14 cellular contexts compared by ENCODE assay signal in genomic region chr6:9523462-9523861, GRCh38.
DNase-seq lines count a peak whose midpoint lies in the region; ATAC-seq and TF ChIP-seq lines count a peak whose summit lies in the region.
"Had no signal": no experiment of that assay in that cellular context is flagged by ENCODE, and none has a peak within 500 bp of the region (broad histone marks: within the 10 kb centered on the region; RNA-seq: fewer than 3 reads in every experiment).

No MANE protein-coding gene starts in this region.

- TF ChIP-seq CTCF in epithelial cell of proximal tubule (conservative IDR thresholded peaks at IDR 0.05; ENCODE audit: low read depth, low read length) (no peak), heart right ventricle (IDR thresholded peaks at IDR 0.05) (no peak), left lung (IDR thresholded peaks at IDR 0.05) (no peak)

- no peak overlapping the region for H4K91ac ChIP-seq in trophoblast cell (ENCODE audit: low read depth, low read length)

- no peak overlapping the region for H3K9ac ChIP-seq in trophoblast cell (ENCODE audit: low read length)

- no peak overlapping the region for H2AK5ac ChIP-seq in trophoblast cell (ENCODE audit: low read length)

- no peak overlapping the region for H2BK5ac ChIP-seq in trophoblast cell (ENCODE audit: low read depth, low read length, poor library complexity)

- H3K36me3 ChIP-seq in trophoblast cell (ENCODE audit: control insufficient read depth in 1 of 2, insufficient read depth in 2 of 2, low read length in 2 of 2) (no peaks in the 10 kb centered on the region), heart right ventricle (no peaks in the 10 kb centered on the region), left lung (no peaks in the 10 kb centered on the region)
- H3K36me3 ChIP-seq: gastroesophageal sphincter had no signal

- H3K9me3 ChIP-seq in trophoblast cell (ENCODE audit: insufficient read depth, low read depth, low read length) (no peaks in the 10 kb centered on the region), heart right ventricle (no peaks in the 10 kb centered on the region), left lung (no peaks in the 10 kb centered on the region)
- H3K9me3 ChIP-seq: gastroesophageal sphincter, psoas muscle, testis had no signal

- ATAC-seq in GM18519 (IDR thresholded peaks at IDR 0.05; ENCODE audit: low FRiP score, unreplicated experiment) (no peak), heart right ventricle (no peak), left lung (no peak)
- ATAC-seq: gastroesophageal sphincter, psoas muscle had no signal

- H3K18ac ChIP-seq in trophoblast cell (ENCODE audit: low read length) = no peak overlapping the region

- no peak overlapping the region for H2BK120ac ChIP-seq in trophoblast cell (ENCODE audit: insufficient read depth, low read length, poor library complexity)

- H3K4me2 ChIP-seq in trophoblast cell (ENCODE audit: low read length) = no peak overlapping the region

- H3K23ac ChIP-seq in trophoblast cell (ENCODE audit: low read length) = no peak overlapping the region

- peak; percentile 92 for DNase-seq in EL
- DNase-seq in RPMI7951 (ENCODE audit: low read depth) = peak; percentile 79
- DNase-seq in epithelial cell of proximal tubule (ENCODE audit: low read depth) = peak; percentile 85
- peak; percentile 57 to 80 for DNase-seq in trophoblast cell
- no peak for DNase-seq in heart right ventricle
- DNase-seq in left lung = no peak
- no peak for DNase-seq in SIG-M5 treated with dmso at 0.1 percent for 504 hours (lab: John Stamatoyannopoulos, UW; ENCODE audit: unreplicated experiment)
- DNase-seq: Calu3; NCI-H1417; NK-92 treated with Interleukin-12 subunit alpha and Interleukin-12 subunit beta, amount 100 ng/mL, for 24 hours; psoas muscle; testis had no signal

- no peaks in the 10 kb centered on the region for H3K79me2 ChIP-seq in trophoblast cell (ENCODE audit: control insufficient read depth, insufficient read depth, low read length, poor library complexity)

- H3K4me3 ChIP-seq in epithelial cell of proximal tubule (ENCODE audit: low read depth, low read length) (no peak overlapping the region), trophoblast cell (ENCODE audit: low read depth, low read length) (no peak overlapping the region), heart right ventricle (no peak overlapping the region), left lung (no peak overlapping the region)
- H3K4me3 ChIP-seq: gastroesophageal sphincter, psoas muscle, testis had no signal

- H3K4me1 ChIP-seq in trophoblast cell (ENCODE audit: control insufficient read depth in 1 of 2, insufficient read depth in 2 of 2, low read length in 2 of 2) (peaks cover 5 to 10% of the 10 kb centered on the region in 2 experiments), heart right ventricle (no peaks in the 10 kb centered on the region), left lung (no peaks in the 10 kb centered on the region)
- H3K4me1 ChIP-seq: gastroesophageal sphincter, psoas muscle, testis had no signal

- no peak overlapping the region for H4K8ac ChIP-seq in trophoblast cell (ENCODE audit: low read depth, low read length)

- H3K27ac ChIP-seq in trophoblast cell (ENCODE audit: low read depth, low read length) (peak overlapping the region; percentile 17), heart right ventricle (no peak overlapping the region), left lung (no peak overlapping the region)
- H3K27ac ChIP-seq: gastroesophageal sphincter, psoas muscle, testis had no signal

- no peaks in the 10 kb centered on the region for H3K27me3 ChIP-seq in trophoblast cell (ENCODE audit: insufficient read depth, low read length)
- no peaks in the 10 kb centered on the region for H3K27me3 ChIP-seq in heart right ventricle
- H3K27me3 ChIP-seq in left lung = no peaks in the 10 kb centered on the region
- H3K27me3 ChIP-seq: gastroesophageal sphincter, testis had no signal

- H4K12ac ChIP-seq in trophoblast cell (ENCODE audit: low read depth, low read length) = no peak overlapping the region

- H2AFZ ChIP-seq in trophoblast cell (ENCODE audit: insufficient read depth, low read length, poor library complexity) = no peak overlapping the region

- H3K4ac ChIP-seq in trophoblast cell (ENCODE audit: low read depth, low read length) = no peak overlapping the region

- no peak overlapping the region for H3K14ac ChIP-seq in trophoblast cell (ENCODE audit: low read length)

- peaks cover 10% of the 10 kb centered on the region for H3K79me1 ChIP-seq in trophoblast cell (ENCODE audit: low read length)

- no peak overlapping the region for H2BK12ac ChIP-seq in trophoblast cell (ENCODE audit: low read length)

- intact Hi-C loops in heart right ventricle (cut with DNase I) (no loop called here), left lung (cut with DNase I) (no loop called here)

Comparison
In these comparisons a context has a peak if more than half of its experiments do, and no peak if none do; other contexts are left out.
1. DNase-seq: peak in EL (single experiment), RPMI7951 (single experiment), epithelial cell of proximal tubule (single experiment) and trophoblast cell (2 of 2); none in heart right ventricle (0 of 2), left lung (0 of 2) and SIG-M5 treated with dmso at 0.1 percent for 504 hours (single experiment).